ENCODE assay signal across 8 cellular contexts in genomic region chr12:4272014-4272975, GRCh38.
DNase-seq lines count a peak whose midpoint lies in the region; ATAC-seq and TF ChIP-seq lines count a peak whose summit lies in the region.

No MANE protein-coding gene starts in this region.

- peaks cover 27% of the 10 kb centered on the region for H3K36me3 Mint-ChIP-seq in activated naive CD4-positive, alpha-beta T cell treated with anti-CD3 and anti-CD28 coated beads, Interleukin-2, amount 10 ng/mL, durations not matched to agents 7 days and 5 days

- peak; percentile 84 for DNase-seq in RWPE1 (ENCODE audit: low spot score)
- peak; percentile 97 for DNase-seq in activated naive CD4-positive, alpha-beta T cell treated with anti-CD3 and anti-CD28 coated beads, Interleukin-2, amount 10 ng/mL, durations not matched to agents 7 days and 5 days
- peak in 37 of 42 donors; percentile 40 to 86 (median 69) for DNase-seq in head of caudate nucleus
- peak; percentile 60 for DNase-seq in pons (ENCODE audit: low spot score)
- DNase-seq in tibial artery, result peak; percentile 78 to 87

- no peaks in the 10 kb centered on the region for H3K9me3 ChIP-seq in tibial artery

- peak overlapping the region; percentile 89 for H3K4me3 Mint-ChIP-seq in activated naive CD4-positive, alpha-beta T cell treated with anti-CD3 and anti-CD28 coated beads, Interleukin-2, amount 10 ng/mL, durations not matched to agents 7 days and 5 days

- H3K4me1 Mint-ChIP-seq in activated naive CD4-positive, alpha-beta T cell treated with anti-CD3 and anti-CD28 coated beads, Interleukin-2, amount 10 ng/mL, durations not matched to agents 7 days and 5 days, result peaks cover 28% of the 10 kb centered on the region

- peak overlapping the region; percentile 68 to 86 for H3K4me3 ChIP-seq in tibial artery

- peak; percentile 27 for ATAC-seq in GM18861 (IDR thresholded peaks at IDR 0.05; ENCODE audit: unreplicated experiment)
- peak; percentile 51 for ATAC-seq in HG02885 (IDR thresholded peaks at IDR 0.05; ENCODE audit: poor library complexity, unreplicated experiment)
- ATAC-seq in GM21381 (IDR thresholded peaks at IDR 0.05; ENCODE audit: unreplicated experiment), result no peak

- no peaks in the 10 kb centered on the region for H3K36me3 ChIP-seq in tibial artery

- intact Hi-C loops in head of caudate nucleus (cut with DNase I) (no loop called here), tibial artery (cut with DNase I; ENCODE audit: low total_unique reads) (no loop called here)

- H3K27ac ChIP-seq in RWPE1, result peak overlapping the region; percentile 61
- peak overlapping the region; percentile 91 to 93 for H3K27ac ChIP-seq in tibial artery

- CTCF ChIA-PET in RWPE1 (lab: Yijun Ruan, JAX), result interaction anchor here (0.5 to 0.8 kb wide), 2 partner anchors 114 to 387 kb away, joined by 4 read pairs; no protein-coding TSS in a partner anchor
- CTCF ChIA-PET in activated naive CD4-positive, alpha-beta T cell treated with anti-CD3 and anti-CD28 coated beads, Interleukin-2, amount 10 ng/mL, durations not matched to agents 7 days and 5 days (lab: Charles Lee), result interaction anchor here (1.0 to 12.1 kb wide), 10 partner anchors 10 to 389 kb away, joined by 3 to 127 read pairs (median 4); no protein-coding TSS in a partner anchor

- peaks cover 9% of the 10 kb centered on the region for H3K27me3 Mint-ChIP-seq in activated naive CD4-positive, alpha-beta T cell treated with anti-CD3 and anti-CD28 coated beads, Interleukin-2, amount 10 ng/mL, durations not matched to agents 7 days and 5 days

- TF ChIP-seq CTCF in RWPE1 (conservative IDR thresholded peaks at IDR 0.05; ENCODE audit: low read depth) (no peak), tibial artery (IDR thresholded peaks at IDR 0.05) (no peak)

- peaks cover 0 to 67% (median 52%) of the 10 kb centered on the region in 4 donors for H3K4me1 ChIP-seq in tibial artery

- peaks cover 0 to 19% of the 10 kb centered on the region in 2 donors for H3K27me3 ChIP-seq in tibial artery

- H3K27ac Mint-ChIP-seq in activated naive CD4-positive, alpha-beta T cell treated with anti-CD3 and anti-CD28 coated beads, Interleukin-2, amount 10 ng/mL, durations not matched to agents 7 days and 5 days, result peak overlapping the region; percentile 99

- H3K9me3 Mint-ChIP-seq in activated naive CD4-positive, alpha-beta T cell treated with anti-CD3 and anti-CD28 coated beads, Interleukin-2, amount 10 ng/mL, durations not matched to agents 7 days and 5 days, result no peaks in the 10 kb centered on the region

- POLR2A ChIA-PET in RWPE1 (lab: Yijun Ruan, JAX; ENCODE audit: low non-redundant PET), result no interaction called here
